ENCODE assay signal across 23 cellular contexts in the genomic region with DNA sequence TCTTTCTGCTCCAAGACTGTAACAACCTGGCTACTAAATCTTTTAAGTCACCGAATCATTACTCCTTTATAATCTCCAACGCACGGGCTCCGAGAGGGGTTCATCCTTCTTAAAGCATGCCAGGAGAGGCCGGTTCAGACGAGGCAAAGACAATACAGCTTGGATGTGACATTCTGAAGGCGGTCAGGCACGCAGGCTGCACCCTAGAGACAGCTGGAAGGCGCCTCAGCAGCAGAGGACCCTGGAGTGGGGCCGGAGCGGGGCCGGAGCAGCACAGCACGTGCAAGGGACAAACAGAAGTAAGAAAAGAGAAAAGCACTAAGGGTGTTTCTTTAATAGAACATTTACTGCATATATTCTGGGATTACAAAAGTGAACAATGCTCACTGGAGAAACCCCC.
"Had no signal": no experiment of that assay in that cellular context is flagged by ENCODE, and none has a peak within 500 bp of the region (broad histone marks: within the 10 kb centered on the region; RNA-seq: fewer than 3 reads in every experiment).

No MANE protein-coding gene starts in this region.

- H3K4me3 ChIP-seq: ascending aorta, cardiac muscle cell, coronary artery, dorsolateral prefrontal cortex, left lung, pancreas, psoas muscle, right atrium auricular region, tibial nerve, uterus had no signal

- H3K9me3 ChIP-seq: neutrophil, pancreas had no signal

- H3K27ac ChIP-seq: ascending aorta, cardiac muscle cell, coronary artery, dorsolateral prefrontal cortex, left lung, neutrophil, pancreas, psoas muscle, right atrium auricular region, tibial nerve, uterus had no signal

- ATAC-seq: activated CD4-positive, alpha-beta T cell treated with anti-CD3 and anti-CD28 coated beads for 36 hours; esophagus mucosa; left lung; pancreas; psoas muscle; T-cell had no signal

- H3K36me3 ChIP-seq: ascending aorta, cardiac muscle cell, left lung, neutrophil, pancreas, right atrium auricular region, tibial nerve, uterus had no signal

- DNase-seq: activated CD4-positive, alpha-beta T cell treated with anti-CD3 and anti-CD28 coated beads for 36 hours; activated CD4-positive, CD25-positive, alpha-beta regulatory T cell; activated naive CD4-positive, alpha-beta T cell treated with anti-CD3 and anti-CD28 coated beads for 36 hours; activated naive CD8-positive, alpha-beta T cell treated with anti-CD3 and anti-CD28 coated beads for 36 hours; activated T-cell treated with anti-CD3 and anti-CD28 coated beads, Interleukin-2, amount 50 U/mL, for 1 hour; foreskin fibroblast; hypothalamus; immature natural killer cell; left lung; pancreas; psoas muscle; stimulated activated CD4-positive, alpha-beta T cell treated with anti-CD3 and anti-CD28 coated beads, Interleukin-15, amount 100 ng/mL, for 24 hours; stimulated activated naive CD4-positive, alpha-beta T cell; T-cell; uterus had no signal

- H3K27me3 ChIP-seq: ascending aorta, cardiac muscle cell, left lung, pancreas, right atrium auricular region, tibial nerve, uterus had no signal

- H3K4me1 ChIP-seq: ascending aorta, left lung, pancreas, psoas muscle, right atrium auricular region, tibial nerve, uterus had no signal
